8 cellular contexts compared by ENCODE assay signal in genomic region chr1:150696590-150696989, GRCh38. TPM values are rescaled to one million over a fixed set of nuclear protein-coding genes. Genes with fewer than 3 reads are reported as not detected.
DNase-seq lines count a peak whose midpoint lies in the region; ATAC-seq and TF ChIP-seq lines count a peak whose summit lies in the region.

No MANE protein-coding gene starts in this region.

- H3K9me3 ChIP-seq in SJSA1 (replicated peaks) (no peaks in the 10 kb centered on the region), psoas muscle (no peaks in the 10 kb centered on the region)

- H3K36me3 ChIP-seq in SJSA1 (peaks cover 11% of the 10 kb centered on the region), psoas muscle (ENCODE audit: insufficient read depth in 1 of 2, low read depth in 1 of 2) (peaks cover 0 to 40% of the 10 kb centered on the region in 2 donors)

- H3K4me3 ChIP-seq in SJSA1: peak overlapping the region; percentile 49
- H3K4me3 ChIP-seq in fibroblast of mammary gland (ENCODE audit: control insufficient read depth, low read depth, low read length): peak overlapping the region; percentile 89
- H3K4me3 ChIP-seq in psoas muscle: peak overlapping the region; percentile 82

- ATAC-seq in psoas muscle: peak in 2 of 4 donors; percentile 41 to 71
- no peak for ATAC-seq in GM18873 (IDR thresholded peaks at IDR 0.05; ENCODE audit: low FRiP score, unreplicated experiment)
- no peak for ATAC-seq in HG02840 (IDR thresholded peaks at IDR 0.05; ENCODE audit: low FRiP score, unreplicated experiment)

- H3K27me3 ChIP-seq in SJSA1 (replicated peaks) (no peaks in the 10 kb centered on the region), psoas muscle (ENCODE audit: insufficient read depth in 3 of 3, low read length in 2 of 3) (no peaks in the 10 kb centered on the region)

- no peak overlapping the region; the same call in 1 of the 2 replicates for H3K27ac ChIP-seq in SJSA1
- peak overlapping the region; percentile 79 for H3K27ac ChIP-seq in psoas muscle

- 0 to 1% (median 0%) methylated on average over 6 of the region's 6 CpGs for WGBS in psoas muscle, 3 donors

- DNase-seq in NCI-H82 (lab: John Stamatoyannopoulos, UW): peak; percentile 23
- no peak for DNase-seq in NCI-H82 treated with DMSO at 0.1 percent for 48 hours (lab: John Stamatoyannopoulos, UW; ENCODE audit: unreplicated experiment)
- DNase-seq in SJSA1 (ENCODE audit: low read depth in 1 of 2, low spot score in 2 of 2): no peak
- no peak for DNase-seq in fibroblast of mammary gland (ENCODE audit: low read depth)
- DNase-seq in psoas muscle: no peak
- DNase-seq in NCI-H526 treated with DMSO at 0.1 percent for 48 hours (lab: John Stamatoyannopoulos, UW): no peak

- intact Hi-C loops in psoas muscle (cut with DNase I): loop anchor here in 1 of 2 donors (10.0 kb wide), 1 partner anchor 132 kb away; no protein-coding TSS in a partner anchor

- no peak for TF ChIP-seq CTCF in fibroblast of mammary gland (conservative IDR thresholded peaks at IDR 0.05; ENCODE audit: control insufficient read depth, insufficient read depth, low read depth, low read length)
- TF ChIP-seq CTCF in psoas muscle (IDR thresholded peaks at IDR 0.05): no peak

- H3K4me1 ChIP-seq in SJSA1 (replicated peaks) (no peaks in the 10 kb centered on the region), psoas muscle (peaks cover 17% of the 10 kb centered on the region)

RNA-seq across cellular contexts. Expression of gene GOLPH3L, which starts 0.4 kb away (rescaled TPM):
- 2.3 and 3.9 TPM in 2 replicates for total RNA-seq in SJSA1 (2014; rRNA removed; shearing (Covaris generic))
- 10 to 100 TPM; 12.0 to 22.4 (median 13.6) TPM for total RNA-seq in psoas muscle
- 10 to 100 TPM in 2 of 3 donors, 1 to 10 TPM in 1; 6.6 to 27.5 (median 11.5) TPM for polyA plus RNA-seq in psoas muscle

RNA-seq across cellular contexts. Expression of gene HORMAD1, which starts 24.1 kb away (rescaled TPM):
- not detected in 2 replicates for total RNA-seq in SJSA1 (2014; rRNA removed; shearing (Covaris generic))
- under 1 TPM in 1 of 4 donors, not detected in 3; 0.48 TPM for total RNA-seq in psoas muscle
- not detected for polyA plus RNA-seq in psoas muscle
